ENCODE assay signal across 23 cellular contexts in the genomic region with DNA sequence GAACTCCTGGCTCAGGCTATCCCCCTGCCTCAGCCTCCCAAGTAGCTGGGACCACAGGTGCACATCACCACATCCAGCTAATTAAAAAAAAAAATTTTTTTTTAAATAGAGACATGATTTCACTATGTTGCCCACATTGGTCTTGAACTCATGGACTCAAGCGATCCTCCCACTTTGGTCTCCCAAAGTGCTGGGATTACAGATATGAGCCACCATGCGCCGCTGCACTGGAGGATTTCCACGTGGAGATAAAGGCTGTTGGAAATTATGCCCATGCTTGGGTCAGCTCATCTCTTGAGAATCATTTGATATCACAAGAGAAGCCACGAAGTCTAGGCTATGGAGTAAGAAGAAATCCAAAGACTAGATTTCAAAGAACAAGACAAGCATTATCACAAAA.
"Had no signal": no experiment of that assay in that cellular context is flagged by ENCODE, and none has a peak within 500 bp of the region (broad histone marks: within the 10 kb centered on the region; RNA-seq: fewer than 3 reads in every experiment).

No MANE protein-coding gene starts in this region.

- H3K4me3 Mint-ChIP-seq: dendritic cell treated with granulocyte-macrophage colony-stimulating factor and Interleukin-4, amounts not matched to agents 40 ng/mL and 50 ng/mL, for 4 days; effector memory CD8-positive, alpha-beta T cell had no signal

- H3K4me1 ChIP-seq: colonic mucosa, esophagus muscularis mucosa, esophagus squamous epithelium, foreskin keratinocyte, gastrocnemius medialis, gastroesophageal sphincter, heart left ventricle, heart right ventricle had no signal

- H3K27me3 Mint-ChIP-seq: effector memory CD8-positive, alpha-beta T cell had no signal

- H3K9me3 ChIP-seq: colonic mucosa, esophagus muscularis mucosa, esophagus squamous epithelium, gastrocnemius medialis, gastroesophageal sphincter, heart left ventricle, heart right ventricle had no signal

- ATAC-seq: effector memory CD8-positive, alpha-beta T cell; esophagus mucosa; foreskin keratinocyte; gastrocnemius medialis; gastroesophageal sphincter; heart left ventricle; heart right ventricle had no signal

- H3K27ac ChIP-seq: colonic mucosa, coronary artery, epithelial cell of prostate, esophagus muscularis mucosa, esophagus squamous epithelium, foreskin keratinocyte, gastrocnemius medialis, gastroesophageal sphincter, heart left ventricle, heart right ventricle had no signal

- H3K27ac Mint-ChIP-seq: dendritic cell treated with granulocyte-macrophage colony-stimulating factor and Interleukin-4, amounts not matched to agents 40 ng/mL and 50 ng/mL, for 4 days; effector memory CD8-positive, alpha-beta T cell had no signal

- H3K27me3 ChIP-seq: colonic mucosa, dorsolateral prefrontal cortex, esophagus muscularis mucosa, esophagus squamous epithelium, foreskin keratinocyte, gastrocnemius medialis, gastroesophageal sphincter, heart left ventricle, heart right ventricle had no signal

- H3K9me3 Mint-ChIP-seq: dendritic cell treated with granulocyte-macrophage colony-stimulating factor and Interleukin-4, amounts not matched to agents 40 ng/mL and 50 ng/mL, for 4 days; effector memory CD8-positive, alpha-beta T cell had no signal

- DNase-seq: colonic mucosa; cortex of kidney; dermis blood vessel endothelial cell; dorsolateral prefrontal cortex; effector CD4-positive, alpha-beta T cell; effector CD8-positive, alpha-beta T cell; effector memory CD4-positive, alpha-beta T cell; effector memory CD8-positive, alpha-beta T cell; erythroblast; esophagus squamous epithelium; foreskin fibroblast; foreskin keratinocyte; foreskin melanocyte; gastrocnemius medialis; glutamatergic neuron; heart left ventricle; heart right ventricle had no signal

- H3K36me3 ChIP-seq: colonic mucosa, esophagus muscularis mucosa, esophagus squamous epithelium, gastrocnemius medialis, heart left ventricle had no signal

- H3K4me3 ChIP-seq: colonic mucosa, coronary artery, esophagus muscularis mucosa, esophagus squamous epithelium, gastrocnemius medialis, gastroesophageal sphincter, heart left ventricle, heart right ventricle had no signal
